ENCODE assay signal across 14 cellular contexts in the genomic region with DNA sequence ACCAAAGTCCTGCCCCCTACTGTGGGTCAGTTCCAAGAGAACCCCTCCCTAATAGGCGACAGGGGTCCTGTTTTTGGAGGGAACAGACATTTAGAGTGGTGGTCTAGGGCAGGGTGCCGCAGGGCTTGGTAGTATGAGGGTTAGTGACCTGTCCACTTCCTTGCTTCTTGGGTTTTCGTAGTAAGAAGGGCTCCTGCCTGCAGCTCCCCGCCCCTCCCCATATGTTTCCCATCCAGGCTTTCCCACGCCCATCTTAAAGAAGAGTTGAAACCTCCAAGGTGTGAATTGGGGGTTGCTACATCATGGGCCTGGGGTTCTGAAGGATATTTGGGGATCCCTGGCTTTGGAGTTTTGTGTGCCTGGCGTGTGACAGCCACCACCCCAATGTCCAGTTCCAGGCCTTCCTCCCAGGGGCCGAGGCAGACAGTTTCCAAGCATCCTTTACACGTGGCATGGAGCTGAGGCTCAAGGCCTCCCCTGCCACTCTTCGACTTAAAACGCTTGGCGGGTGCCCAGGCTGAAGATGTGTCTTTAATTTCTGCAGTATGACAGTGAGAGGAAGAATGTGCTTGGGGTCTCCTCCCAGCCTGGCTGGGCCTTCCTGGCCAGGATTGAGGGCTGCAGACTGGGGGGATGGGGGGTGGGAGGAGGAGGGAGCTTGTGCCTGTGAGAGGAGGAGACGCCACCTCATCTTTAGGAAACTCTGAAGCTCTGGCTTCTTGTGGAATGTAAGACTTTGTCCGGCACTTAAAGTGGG. TPM values are rescaled to one million over a fixed set of nuclear protein-coding genes. Genes with fewer than 3 reads are reported as not detected.
DNase-seq lines count a peak whose midpoint lies in the region; ATAC-seq and TF ChIP-seq lines count a peak whose summit lies in the region.
"Had no signal": no experiment of that assay in that cellular context is flagged by ENCODE, and none has a peak within 500 bp of the region (broad histone marks: within the 10 kb centered on the region; RNA-seq: fewer than 3 reads in every experiment).

No MANE protein-coding gene starts in this region.

- no peak for TF ChIP-seq POLR2A in stomach (IDR thresholded peaks at IDR 0.05)

- H3K27ac ChIP-seq in stomach, result peak overlapping the region in 4 of 5 donors; percentile 37 to 93 (median 90)

- H3K36me3 ChIP-seq in stomach, result peaks cover 0 to under 1% (median 0%) of the 10 kb centered on the region in 4 donors

- H3K9me3 Mint-ChIP-seq in natural killer cell, result no peaks in the 10 kb centered on the region
- H3K9me3 Mint-ChIP-seq: activated CD4-positive, alpha-beta T cell treated with anti-CD3 and anti-CD28 coated beads, Interleukin-2, amount 10 ng/mL, durations not matched to agents 7 days and 5 days had no signal

- no peak overlapping the region for H3K27ac Mint-ChIP-seq in natural killer cell
- H3K27ac Mint-ChIP-seq: activated CD4-positive, alpha-beta T cell treated with anti-CD3 and anti-CD28 coated beads, Interleukin-2, amount 10 ng/mL, durations not matched to agents 7 days and 5 days had no signal

- peaks cover 0 to 74% (median 19%) of the 10 kb centered on the region in 3 donors for H3K27me3 ChIP-seq in stomach

- peaks cover 68% of the 10 kb centered on the region in 2 donors for H3K27me3 Mint-ChIP-seq in natural killer cell (ENCODE audit: low read depth in 2 of 2)

- H3K4me1 ChIP-seq in stomach, result peaks cover 17 to 79% (median 50%) of the 10 kb centered on the region in 4 donors

- no peak overlapping the region for H3K4me3 Mint-ChIP-seq in natural killer cell
- H3K4me3 Mint-ChIP-seq: activated CD4-positive, alpha-beta T cell treated with anti-CD3 and anti-CD28 coated beads, Interleukin-2, amount 10 ng/mL, durations not matched to agents 7 days and 5 days had no signal

- DNase-seq in EL, result peak; percentile 98
- DNase-seq in hepatic stellate cell (ENCODE audit: low spot score), result peak; percentile 86
- DNase-seq in stomach, result no peak
- no peak for DNase-seq in NCI-H128 (lab: John Stamatoyannopoulos, UW; ENCODE audit: unreplicated experiment)
- DNase-seq in natural killer cell, result no peak
- DNase-seq: activated CD4-positive, alpha-beta T cell treated with anti-CD3 and anti-CD28 coated beads, Interleukin-2, amount 10 ng/mL, durations not matched to agents 7 days and 5 days; activated naive CD4-positive, alpha-beta T cell; effector CD4-positive, alpha-beta T cell; naive B cell; NCI-H1092; stimulated activated naive CD4-positive, alpha-beta T cell had no signal

- no peak for TF ChIP-seq EP300 in stomach (IDR thresholded peaks at IDR 0.05)

- intact Hi-C loops in stomach (cut with DNase I; ENCODE audit: low total_unique reads) (loop anchor here (5.0 kb wide), 2 partner anchors 69 to 94 kb away; a partner anchor contains a TSS), natural killer cell (cut with micrococcal nuclease) (no loop called here)

- whole genome bisulfite sequencing in stomach, 5 donors, result 69 to 81% (median 81%) methylated on average over 13 of the region's 13 CpGs

- H3K4me1 Mint-ChIP-seq in natural killer cell, result peaks cover 13 to 21% of the 10 kb centered on the region in 2 donors

- ATAC-seq in GM18909 (IDR thresholded peaks at IDR 0.05; ENCODE audit: poor library complexity, unreplicated experiment) (no peak), GM18870 (IDR thresholded peaks at IDR 0.05; ENCODE audit: unreplicated experiment) (no peak), natural killer cell (no peak)

- no peaks in the 10 kb centered on the region for H3K9me3 ChIP-seq in stomach

- no peaks in the 10 kb centered on the region for H3K36me3 Mint-ChIP-seq in natural killer cell
- H3K36me3 Mint-ChIP-seq: naive B cell had no signal

- H3K4me3 ChIP-seq in WI38 (ENCODE audit: low read depth, low read length) (peak overlapping the region; percentile 35), stomach (no peak overlapping the region)

- TF ChIP-seq CTCF in WI38 (IDR thresholded peaks at IDR 0.05; ENCODE audit: low read depth, low read length) (no peak), stomach (IDR thresholded peaks at IDR 0.05) (no peak), natural killer cell (IDR thresholded peaks at IDR 0.05) (no peak)

RNA-seq across cellular contexts. Expression of a gene that starts 2.3 kb away (rescaled TPM):
- total RNA-seq in stomach (1,000 to 10,000 TPM in 1 of 5 donors, 100 to 1,000 TPM in 3, 10 to 100 TPM in 1; 87.0 to 1,931 (median 219) TPM), natural killer cell (1 to 10 TPM; 2.3 to 7.5 (median 2.6) TPM)
- polyA plus RNA-seq in stomach, result 10 to 100 TPM; 17.9 to 60.0 (median 24.9) TPM

RNA-seq across cellular contexts. Expression of a gene that starts 38.0 kb away (rescaled TPM):
- 10 to 100 TPM in 3 of 5 donors, 1 to 10 TPM in 2; 5.4 to 89.3 (median 21.4) TPM for total RNA-seq in stomach
- 10 to 100 TPM in 1 of 3 donors, 1 to 10 TPM in 2; 6.0 to 24.3 (median 8.7) TPM for polyA plus RNA-seq in stomach
- not detected for total RNA-seq in natural killer cell
- total RNA-seq: activated CD4-positive, alpha-beta T cell treated with anti-CD3 and anti-CD28 coated beads, Interleukin-2, amount 10 ng/mL, durations not matched to agents 7 days and 5 days had no signal

RNA-seq across cellular contexts. Expression of a gene that starts 53.3 kb away (rescaled TPM):
- 10 to 100 TPM; 11.6 to 64.2 (median 22.5) TPM for total RNA-seq in stomach
- 10 to 100 TPM; 13.1 to 28.8 (median 14.2) TPM for polyA plus RNA-seq in stomach
- total RNA-seq in natural killer cell, result 100 to 1,000 TPM; 124 to 162 (median 135) TPM

Comparison
In these comparisons a context has a peak if more than half of its experiments do, and no peak if none do; other contexts are left out.
1. DNase-seq: peak in EL (single experiment) and hepatic stellate cell (single experiment); none in stomach (single experiment), NCI-H128 (single experiment) and natural killer cell (single experiment).
2. RNA of a gene that starts 2.3 kb away (total RNA-seq): 87.0 to 1,931 TPM in stomach; 2.3 to 7.5 TPM in natural killer cell; every median in the first group is over 10 times any median in the second.
3. RNA of a gene that starts 38.0 kb away (total RNA-seq): 5.4 to 89.3 TPM in stomach; not detected in natural killer cell; every median in the first group is over 4 times any median in the second.